ENCODE assay signal across 1 cellular context in the genomic region with DNA sequence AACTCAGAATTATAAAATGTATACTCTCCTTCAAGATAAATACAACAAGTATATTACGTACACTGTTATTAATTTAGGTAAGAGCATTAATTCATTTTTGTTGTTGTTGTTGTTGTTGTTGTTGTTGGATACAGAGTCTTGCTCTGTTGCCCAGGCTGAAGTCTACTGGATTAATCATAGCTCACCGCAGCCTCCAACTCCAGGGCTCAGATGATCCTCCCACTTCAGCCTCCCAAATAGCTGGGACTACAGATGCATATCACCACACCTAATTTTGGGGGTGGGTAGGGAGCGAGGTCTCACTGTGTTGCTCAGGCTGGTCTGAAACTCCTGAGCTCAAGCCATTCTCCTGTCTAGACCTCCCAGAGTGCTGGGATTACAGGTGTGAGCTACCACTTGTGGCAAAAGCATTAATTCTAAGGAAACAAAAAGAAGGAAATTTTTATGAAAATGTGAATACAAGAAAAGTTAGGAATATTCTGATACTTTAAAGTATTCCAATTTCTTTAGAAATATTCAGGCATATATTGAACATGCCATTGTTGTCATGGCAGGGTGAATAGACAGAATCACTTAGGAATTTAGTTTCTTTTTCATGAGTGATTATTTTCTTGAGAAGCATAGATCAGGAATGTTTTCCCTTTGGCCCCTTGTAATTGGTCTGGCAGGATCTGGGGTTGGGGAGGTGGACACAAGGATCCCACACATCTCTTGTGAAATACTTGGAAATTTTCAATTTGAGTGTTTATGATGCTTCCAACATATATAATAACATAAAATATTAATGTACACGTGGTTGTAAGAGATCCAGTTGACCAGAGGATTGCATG.
TF ChIP-seq lines count a peak whose summit lies in the region.

No MANE protein-coding gene starts in this region.

TF ChIP-seq in SK-N-SH treated with all-trans-retinoic acid at 6 μM for 48 hours, 23 proteins besides CTCF, POLR2A, EP300 and RAD21 (continued from another document):
- TF ChIP-seq, protein P1, sequence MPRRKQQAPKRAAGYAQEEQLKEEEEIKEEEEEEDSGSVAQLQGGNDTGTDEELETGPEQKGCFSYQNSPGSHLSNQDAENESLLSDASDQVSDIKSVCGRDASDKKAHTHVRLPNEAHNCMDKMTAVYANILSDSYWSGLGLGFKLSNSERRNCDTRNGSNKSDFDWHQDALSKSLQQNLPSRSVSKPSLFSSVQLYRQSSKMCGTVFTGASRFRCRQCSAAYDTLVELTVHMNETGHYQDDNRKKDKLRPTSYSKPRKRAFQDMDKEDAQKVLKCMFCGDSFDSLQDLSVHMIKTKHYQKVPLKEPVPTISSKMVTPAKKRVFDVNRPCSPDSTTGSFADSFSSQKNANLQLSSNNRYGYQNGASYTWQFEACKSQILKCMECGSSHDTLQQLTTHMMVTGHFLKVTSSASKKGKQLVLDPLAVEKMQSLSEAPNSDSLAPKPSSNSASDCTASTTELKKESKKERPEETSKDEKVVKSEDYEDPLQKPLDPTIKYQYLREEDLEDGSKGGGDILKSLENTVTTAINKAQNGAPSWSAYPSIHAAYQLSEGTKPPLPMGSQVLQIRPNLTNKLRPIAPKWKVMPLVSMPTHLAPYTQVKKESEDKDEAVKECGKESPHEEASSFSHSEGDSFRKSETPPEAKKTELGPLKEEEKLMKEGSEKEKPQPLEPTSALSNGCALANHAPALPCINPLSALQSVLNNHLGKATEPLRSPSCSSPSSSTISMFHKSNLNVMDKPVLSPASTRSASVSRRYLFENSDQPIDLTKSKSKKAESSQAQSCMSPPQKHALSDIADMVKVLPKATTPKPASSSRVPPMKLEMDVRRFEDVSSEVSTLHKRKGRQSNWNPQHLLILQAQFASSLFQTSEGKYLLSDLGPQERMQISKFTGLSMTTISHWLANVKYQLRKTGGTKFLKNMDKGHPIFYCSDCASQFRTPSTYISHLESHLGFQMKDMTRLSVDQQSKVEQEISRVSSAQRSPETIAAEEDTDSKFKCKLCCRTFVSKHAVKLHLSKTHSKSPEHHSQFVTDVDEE (CRISPR knock-in tag; IDR thresholded peaks at IDR 0.05) = no peak
- TF ChIP-seq BACH2 (CRISPR knock-in tag; IDR thresholded peaks at IDR 0.05; ENCODE audit: borderline replicate concordance) (no peak), ZC3H10 (CRISPR knock-in tag; IDR thresholded peaks at IDR 0.05) (no peak), TOX (CRISPR knock-in tag; IDR thresholded peaks at IDR 0.05; ENCODE audit: borderline replicate concordance) (no peak), SNAI2 (CRISPR knock-in tag; IDR thresholded peaks at IDR 0.05) (no peak), GLIS3 (CRISPR knock-in tag; IDR thresholded peaks at IDR 0.05) (no peak), ARNTL (CRISPR knock-in tag; IDR thresholded peaks at IDR 0.05; ENCODE audit: borderline replicate concordance, low read depth) (no peak)
- TF ChIP-seq, protein P2, sequence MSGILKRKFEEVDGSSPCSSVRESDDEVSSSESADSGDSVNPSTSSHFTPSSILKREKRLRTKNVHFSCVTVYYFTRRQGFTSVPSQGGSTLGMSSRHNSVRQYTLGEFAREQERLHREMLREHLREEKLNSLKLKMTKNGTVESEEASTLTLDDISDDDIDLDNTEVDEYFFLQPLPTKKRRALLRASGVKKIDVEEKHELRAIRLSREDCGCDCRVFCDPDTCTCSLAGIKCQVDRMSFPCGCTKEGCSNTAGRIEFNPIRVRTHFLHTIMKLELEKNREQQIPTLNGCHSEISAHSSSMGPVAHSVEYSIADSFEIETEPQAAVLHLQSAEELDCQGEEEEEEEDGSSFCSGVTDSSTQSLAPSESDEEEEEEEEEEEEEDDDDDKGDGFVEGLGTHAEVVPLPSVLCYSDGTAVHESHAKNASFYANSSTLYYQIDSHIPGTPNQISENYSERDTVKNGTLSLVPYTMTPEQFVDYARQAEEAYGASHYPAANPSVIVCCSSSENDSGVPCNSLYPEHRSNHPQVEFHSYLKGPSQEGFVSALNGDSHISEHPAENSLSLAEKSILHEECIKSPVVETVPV (CRISPR knock-in tag; IDR thresholded peaks at IDR 0.05) = no peak
- TF ChIP-seq, protein P3, sequence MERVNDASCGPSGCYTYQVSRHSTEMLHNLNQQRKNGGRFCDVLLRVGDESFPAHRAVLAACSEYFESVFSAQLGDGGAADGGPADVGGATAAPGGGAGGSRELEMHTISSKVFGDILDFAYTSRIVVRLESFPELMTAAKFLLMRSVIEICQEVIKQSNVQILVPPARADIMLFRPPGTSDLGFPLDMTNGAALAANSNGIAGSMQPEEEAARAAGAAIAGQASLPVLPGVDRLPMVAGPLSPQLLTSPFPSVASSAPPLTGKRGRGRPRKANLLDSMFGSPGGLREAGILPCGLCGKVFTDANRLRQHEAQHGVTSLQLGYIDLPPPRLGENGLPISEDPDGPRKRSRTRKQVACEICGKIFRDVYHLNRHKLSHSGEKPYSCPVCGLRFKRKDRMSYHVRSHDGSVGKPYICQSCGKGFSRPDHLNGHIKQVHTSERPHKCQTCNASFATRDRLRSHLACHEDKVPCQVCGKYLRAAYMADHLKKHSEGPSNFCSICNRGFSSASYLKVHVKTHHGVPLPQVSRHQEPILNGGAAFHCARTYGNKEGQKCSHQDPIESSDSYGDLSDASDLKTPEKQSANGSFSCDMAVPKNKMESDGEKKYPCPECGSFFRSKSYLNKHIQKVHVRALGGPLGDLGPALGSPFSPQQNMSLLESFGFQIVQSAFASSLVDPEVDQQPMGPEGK (CRISPR knock-in tag; IDR thresholded peaks at IDR 0.05; ENCODE audit: borderline replicate concordance) = no peak
TF ChIP-seq in SK-N-SH treated with all-trans-retinoic acid at 6 μM for 48 hours: peak in this region for 0.
